ENCODE assay signal across 13 cellular contexts in genomic region chr2:113236367-113237159, GRCh38. TPM values are rescaled to one million over a fixed set of nuclear protein-coding genes. Genes with fewer than 3 reads are reported as not detected.
DNase-seq lines count a peak whose midpoint lies in the region; ATAC-seq and TF ChIP-seq lines count a peak whose summit lies in the region.
"Had no signal": no experiment of that assay in that cellular context is flagged by ENCODE, and none has a peak within 500 bp of the region (broad histone marks: within the 10 kb centered on the region; RNA-seq: fewer than 3 reads in every experiment).

No MANE protein-coding gene starts in this region.

- H3K4me3 ChIP-seq in iPS-20b (ENCODE audit: low read length): peak overlapping the region; percentile 51
- H3K4me3 ChIP-seq: hepatocyte had no signal

- no peaks in the 10 kb centered on the region for H3K9me3 Mint-ChIP-seq in activated CD8-positive, alpha-beta memory T cell treated with anti-CD3 and anti-CD28 coated beads, Interleukin-2, amount 10 ng/mL, durations not matched to agents 7 days and 5 days (ENCODE audit: low read depth)
- H3K9me3 Mint-ChIP-seq in WTC11: peaks cover 3% of the 10 kb centered on the region; the same call in 1 of the 2 replicates
- no peaks in the 10 kb centered on the region for H3K9me3 Mint-ChIP-seq in stimulated activated naive CD8-positive, alpha-beta T cell treated with anti-CD3 and anti-CD28 coated beads, Interleukin-15, amount 100 ng/mL, for 72 hours

- no peaks in the 10 kb centered on the region for H3K9me3 ChIP-seq in iPS-20b (ENCODE audit: insufficient read depth, low read depth, low read length)

- POLR2A ChIA-PET in WTC11 (lab: Charles Lee): no interaction called here

- peaks cover 21% of the 10 kb centered on the region for H3K36me3 Mint-ChIP-seq in activated CD8-positive, alpha-beta memory T cell treated with anti-CD3 and anti-CD28 coated beads, Interleukin-2, amount 10 ng/mL, durations not matched to agents 7 days and 5 days
- no peaks in the 10 kb centered on the region for H3K36me3 Mint-ChIP-seq in WTC11

- no peak for DNase-seq in activated CD8-positive, alpha-beta memory T cell treated with anti-CD3 and anti-CD28 coated beads, Interleukin-2, amount 10 ng/mL, durations not matched to agents 7 days and 5 days
- DNase-seq in activated CD8-positive, alpha-beta memory T cell treated with anti-CD3 and anti-CD28 coated beads for 24 hours: no peak
- DNase-seq in WTC11 (ENCODE audit: low spot score) (no peak), germinal center (ENCODE audit: low spot score) (no peak), T-helper 9 cell (no peak)
- no peak for DNase-seq in stimulated activated naive CD8-positive, alpha-beta T cell treated with anti-CD3 and anti-CD28 coated beads, Interleukin-15, amount 100 ng/mL, for 72 hours
- DNase-seq: amygdala, C1 segment of cervical spinal cord, MV-4-11, SIG-M5 had no signal

- peaks cover 2% of the 10 kb centered on the region for H3K27me3 Mint-ChIP-seq in activated CD8-positive, alpha-beta memory T cell treated with anti-CD3 and anti-CD28 coated beads, Interleukin-2, amount 10 ng/mL, durations not matched to agents 7 days and 5 days
- H3K27me3 Mint-ChIP-seq in WTC11 (ENCODE audit: low read depth): no peaks in the 10 kb centered on the region
- H3K27me3 Mint-ChIP-seq in stimulated activated naive CD8-positive, alpha-beta T cell treated with anti-CD3 and anti-CD28 coated beads, Interleukin-15, amount 100 ng/mL, for 72 hours: no peaks in the 10 kb centered on the region

- TF ChIP-seq CTCF in WTC11 (IDR thresholded peaks at IDR 0.05): no peak

- peaks cover 47% of the 10 kb centered on the region for H3K4me1 Mint-ChIP-seq in activated CD8-positive, alpha-beta memory T cell treated with anti-CD3 and anti-CD28 coated beads, Interleukin-2, amount 10 ng/mL, durations not matched to agents 7 days and 5 days
- H3K4me1 Mint-ChIP-seq in WTC11: 0 out of 2 replicates have a peak, but pooled peaks cover 3% of the 10 kb centered on the region
- peaks cover 29% of the 10 kb centered on the region for H3K4me1 Mint-ChIP-seq in stimulated activated naive CD8-positive, alpha-beta T cell treated with anti-CD3 and anti-CD28 coated beads, Interleukin-15, amount 100 ng/mL, for 72 hours

- peak overlapping the region; percentile 70 for H3K4me3 Mint-ChIP-seq in activated CD8-positive, alpha-beta memory T cell treated with anti-CD3 and anti-CD28 coated beads, Interleukin-2, amount 10 ng/mL, durations not matched to agents 7 days and 5 days
- H3K4me3 Mint-ChIP-seq in WTC11: peak overlapping the region; percentile 50
- peak overlapping the region in 1 of 2 donors; percentile 67 for H3K4me3 Mint-ChIP-seq in stimulated activated naive CD8-positive, alpha-beta T cell treated with anti-CD3 and anti-CD28 coated beads, Interleukin-15, amount 100 ng/mL, for 72 hours

- H3K9ac ChIP-seq in iPS-20b (ENCODE audit: low read depth, low read length): no peak overlapping the region

- H3K36me3 ChIP-seq in iPS-20b (ENCODE audit: insufficient read depth, low read depth, low read length): peaks cover 24% of the 10 kb centered on the region

- CTCF ChIA-PET in activated CD8-positive, alpha-beta memory T cell treated with anti-CD3 and anti-CD28 coated beads, Interleukin-2, amount 10 ng/mL, durations not matched to agents 7 days and 5 days (lab: Charles Lee): interaction anchor here (0.8 to 6.8 kb wide), 4 partner anchors 9 to 123 kb away, joined by 3 to 65 read pairs (median 4); no protein-coding TSS in a partner anchor
- CTCF ChIA-PET in WTC11 (lab: Charles Lee): interaction anchor here (1.6 to 2.7 kb wide), 2 partner anchors 38 kb away, joined by 5 to 14 read pairs; no protein-coding TSS in a partner anchor

- H3K4me1 ChIP-seq in iPS-20b (ENCODE audit: insufficient read depth, low read length): no peaks in the 10 kb centered on the region

- ATAC-seq in activated CD8-positive, alpha-beta memory T cell treated with anti-CD3 and anti-CD28 coated beads, Interleukin-2, amount 10 ng/mL, durations not matched to agents 7 days and 5 days: no peak
- ATAC-seq in WTC11 (no peak), HG02885 (IDR thresholded peaks at IDR 0.05; ENCODE audit: poor library complexity, unreplicated experiment) (no peak)
- peak; percentile 1 for ATAC-seq in stimulated activated naive CD8-positive, alpha-beta T cell treated with anti-CD3 and anti-CD28 coated beads, Interleukin-15, amount 100 ng/mL, for 72 hours

- peak overlapping the region; percentile 51 for H3K27ac Mint-ChIP-seq in activated CD8-positive, alpha-beta memory T cell treated with anti-CD3 and anti-CD28 coated beads, Interleukin-2, amount 10 ng/mL, durations not matched to agents 7 days and 5 days
- no peak overlapping the region for H3K27ac Mint-ChIP-seq in WTC11
- H3K27ac Mint-ChIP-seq in stimulated activated naive CD8-positive, alpha-beta T cell treated with anti-CD3 and anti-CD28 coated beads, Interleukin-15, amount 100 ng/mL, for 72 hours: peak overlapping the region in 1 of 2 donors; percentile 29

- no peak overlapping the region for H3K27ac ChIP-seq in iPS-20b (ENCODE audit: low read length)
- H3K27ac ChIP-seq: hepatocyte had no signal

- H3K27me3 ChIP-seq in iPS-20b (ENCODE audit: insufficient read depth, low read length): no peaks in the 10 kb centered on the region
- H3K27me3 ChIP-seq: hepatocyte had no signal

TF ChIP-seq in WTC11, 78 proteins besides CTCF, POLR2A, EP300 and RAD21 (continues in another document):
- TF ChIP-seq ESRRA (CRISPR knock-in tag; IDR thresholded peaks at IDR 0.05; ENCODE audit: borderline replicate concordance) (no peak), USF1 (CRISPR knock-in tag; IDR thresholded peaks at IDR 0.05) (no peak), ATF3 (CRISPR knock-in tag; conservative IDR thresholded peaks at IDR 0.05) (no peak), ERG (CRISPR knock-in tag; IDR thresholded peaks at IDR 0.05) (no peak), MXD4 (CRISPR knock-in tag; IDR thresholded peaks at IDR 0.05; ENCODE audit: borderline replicate concordance) (no peak), RORB (CRISPR knock-in tag; IDR thresholded peaks at IDR 0.05) (no peak), RELA (CRISPR knock-in tag; IDR thresholded peaks at IDR 0.05; ENCODE audit: borderline replicate concordance) (no peak), AR (CRISPR knock-in tag; IDR thresholded peaks at IDR 0.05) (no peak), FOXP4 (CRISPR knock-in tag; IDR thresholded peaks at IDR 0.05) (no peak)

RNA-seq across cellular contexts. Expression of gene PAX8, which starts 42.2 kb away (rescaled TPM):
- 1 to 10 TPM; 1.6 to 2.1 TPM for total RNA-seq in activated CD8-positive, alpha-beta memory T cell treated with anti-CD3 and anti-CD28 coated beads, Interleukin-2, amount 10 ng/mL, durations not matched to agents 7 days and 5 days
- total RNA-seq in WTC11 (2021): 0.27 to 0.66 TPM (median 0.35 TPM) in 3 replicates
- total RNA-seq: hepatocyte had no signal
